ENCODE assay signal across 8 cellular contexts in the genomic region with DNA sequence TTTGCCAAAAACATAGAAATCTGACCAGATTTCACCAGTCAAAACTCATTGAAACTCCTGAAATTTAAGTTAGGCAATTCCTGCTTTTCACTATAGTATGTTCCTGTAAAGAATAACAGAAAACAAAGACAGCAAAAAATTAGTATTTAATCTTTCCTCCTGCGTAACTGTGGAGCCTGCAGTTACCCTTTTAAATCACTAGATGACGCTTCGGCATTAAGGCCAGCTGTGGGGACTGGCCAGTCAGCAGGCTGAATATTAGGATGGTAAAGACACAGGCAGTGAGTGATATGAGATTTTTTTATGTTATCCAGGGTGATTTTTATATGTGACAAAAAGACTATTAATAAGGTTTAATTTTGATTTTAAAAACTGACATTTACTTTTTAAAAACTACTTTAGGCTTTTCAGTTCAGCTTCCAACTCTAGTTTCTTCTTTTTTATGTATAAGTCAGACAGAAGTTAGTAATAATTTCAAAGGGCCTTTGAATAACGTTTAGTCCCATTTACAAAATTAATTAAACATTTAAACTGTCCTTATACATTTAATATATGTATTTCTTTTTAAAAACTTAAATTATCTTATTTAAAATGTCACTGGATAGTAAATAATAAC.
A peak's percentile ranks its signal among the peaks of the same experiment; 100 is the strongest.
DNase-seq lines count a peak whose midpoint lies in the region; ATAC-seq, FAIRE-seq and TF ChIP-seq lines count a peak whose summit lies in the region.

No MANE protein-coding gene starts in this region.

- H3K27ac ChIP-seq in lung (ENCODE audit: low read depth in 1 of 2, low read length in 1 of 2) = no peak overlapping the region

- ATAC-seq in HG02885 (IDR thresholded peaks at IDR 0.05; ENCODE audit: poor library complexity, unreplicated experiment) (peak; percentile 89), lung (ENCODE audit: insufficient read depth, low FRiP score) (no peak), HG02981 (IDR thresholded peaks at IDR 0.05; ENCODE audit: unreplicated experiment) (no peak), HG02973 (IDR thresholded peaks at IDR 0.05; ENCODE audit: unreplicated experiment) (no peak)

- H3K27me3 ChIP-seq in lung (ENCODE audit: control insufficient read depth, insufficient read depth) = no peaks in the 10 kb centered on the region

- FAIRE-seq in A204.1 (lab: Jason Lieb, UNC) = peak; percentile 95

- TF ChIP-seq CTCF in GM12873 (IDR thresholded peaks at IDR 0.05; ENCODE audit: insufficient read depth, low read depth, low read length, missing control alignments) (peak; percentile 78), choroid plexus epithelial cell (conservative IDR thresholded peaks at IDR 0.05; ENCODE audit: low read depth, low read length) (peak; percentile 96), lung (IDR thresholded peaks at IDR 0.05; ENCODE audit: control extremely low read depth, extremely low read depth) (peak; percentile 47)

- H3K9me3 ChIP-seq in lung (ENCODE audit: control insufficient read depth in 2 of 2, insufficient read depth in 1 of 2, low read length in 1 of 2) = no peaks in the 10 kb centered on the region

- WGBS in lung, 2 donors = 39 to 44% methylated on average over 4 of the region's 4 CpGs

- H3K4me3 ChIP-seq in choroid plexus epithelial cell (ENCODE audit: low read depth, low read length) (no peak overlapping the region), lung (no peak overlapping the region)

- peak; percentile 32 for DNase-seq in NCI-H774 (lab: John Stamatoyannopoulos, UW)
- peak; percentile 76 for DNase-seq in choroid plexus epithelial cell (ENCODE audit: low read depth)
- DNase-seq in lung (ENCODE audit: low spot score) = no peak

- peaks cover 2 to 5% of the 10 kb centered on the region in 2 donors for H3K4me1 ChIP-seq in lung (ENCODE audit: control insufficient read depth in 2 of 2, insufficient read depth in 2 of 2, low read length in 2 of 2)

- H3K36me3 ChIP-seq in lung (ENCODE audit: control insufficient read depth in 2 of 2, insufficient read depth in 2 of 2, low read length in 2 of 2) = no peaks in the 10 kb centered on the region
